Comparison of ENCODE assay signal across 8 cellular contexts in the genomic region with DNA sequence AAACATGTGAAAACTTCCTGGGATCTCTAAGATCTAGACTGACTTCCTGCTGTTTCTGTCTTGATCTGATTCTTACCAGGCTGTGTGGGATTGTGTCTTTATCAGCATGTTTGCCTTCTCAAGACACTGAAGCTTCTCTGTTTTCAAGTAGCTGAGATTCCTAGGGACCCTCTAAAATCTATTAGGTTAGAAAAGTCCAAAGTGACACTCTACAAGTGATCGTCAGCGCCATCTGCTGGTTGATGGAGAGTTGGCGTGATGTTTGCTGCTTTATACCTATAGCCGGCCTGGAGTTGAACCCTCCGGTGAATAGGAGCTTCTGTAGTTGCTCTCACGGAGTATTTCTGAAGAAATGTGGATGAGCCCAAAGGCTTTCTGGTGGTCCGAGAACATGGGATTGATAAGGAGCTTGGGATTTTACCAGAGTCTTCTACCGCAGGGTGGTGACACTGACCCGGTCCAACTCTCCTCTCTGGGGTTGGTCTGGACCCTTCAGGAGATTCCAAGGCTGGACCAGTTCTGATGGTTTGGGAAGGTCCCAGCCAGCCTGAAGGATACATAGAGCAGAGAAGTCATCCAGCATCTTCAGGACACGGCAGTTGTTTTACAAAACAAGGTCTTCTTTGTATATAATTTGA.
DNase-seq lines count a peak whose midpoint lies in the region.

No MANE protein-coding gene starts in this region.

- peak; percentile 89 for DNase-seq in NCI-H2196 (lab: John Stamatoyannopoulos, UW; ENCODE audit: unreplicated experiment)
- no peak for DNase-seq in NCI-H2196 treated with DMSO at 0.1 percent for 48 hours (lab: John Stamatoyannopoulos, UW; ENCODE audit: unreplicated experiment)
- peak; percentile 67 for DNase-seq in LHCN-M2 (ENCODE audit: low read depth)
- DNase-seq in SHP77 treated with DMSO at 0.1 percent for 48 hours (lab: John Stamatoyannopoulos, UW): peak; percentile 18
- DNase-seq in activated gamma-delta T cell treated with anti-CD3 and anti-CD28 coated beads, Interleukin-2, amount 50 U/mL, for 16 hours (ENCODE audit: low read depth): peak; percentile 76
- DNase-seq in glomerular endothelial cell (ENCODE audit: extremely low read depth, low read depth, low spot score): peak; percentile 45
- DNase-seq in pons (ENCODE audit: low spot score): peak; percentile 69
- DNase-seq in ureter (ENCODE audit: low spot score): peak; percentile 69
